36 cellular contexts compared by ENCODE assay signal in the genomic region with DNA sequence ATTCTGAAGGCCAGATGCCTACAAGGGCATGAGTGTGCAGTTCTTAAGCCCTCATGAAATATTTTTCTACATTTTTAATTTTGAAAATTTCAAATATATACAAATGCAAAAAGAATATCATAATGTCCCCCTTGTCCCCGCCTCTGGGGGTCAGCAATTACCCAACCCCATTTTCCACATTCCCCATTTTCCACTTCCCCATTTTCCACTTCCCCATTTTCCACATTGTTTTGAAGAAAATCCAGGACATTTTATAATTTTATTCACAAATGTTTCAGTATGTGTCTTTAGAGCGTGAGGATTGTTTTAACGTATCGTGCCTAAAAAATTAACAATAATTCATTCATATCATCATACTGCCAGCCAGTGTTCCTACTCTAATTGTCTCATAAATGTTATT.
"Had no signal": no experiment of that assay in that cellular context is flagged by ENCODE, and none has a peak within 500 bp of the region (broad histone marks: within the 10 kb centered on the region; RNA-seq: fewer than 3 reads in every experiment).

No MANE protein-coding gene starts in this region.

- H3K27ac Mint-ChIP-seq: activated CD4-positive, alpha-beta memory T cell treated with anti-CD3 and anti-CD28 coated beads for 36 hours; activated CD4-positive, alpha-beta T cell treated with anti-CD3 and anti-CD28 coated beads, Interleukin-2, amount 10 ng/mL, durations not matched to agents 24 days and 14 days; activated CD8-positive, alpha-beta T cell treated with anti-CD3 and anti-CD28 coated beads for 36 hours; activated naive CD4-positive, alpha-beta T cell treated with anti-CD3 and anti-CD28 coated beads for 36 hours; activated naive CD4-positive, alpha-beta T cell treated with anti-CD3 and anti-CD28 coated beads, Interleukin-2, amount 50 U/mL, for 72 hours; activated naive CD8-positive, alpha-beta T cell treated with anti-CD3 and anti-CD28 coated beads for 36 hours; activated T-cell treated with anti-CD3 and anti-CD28 coated beads, Interleukin-2, amount 50 U/mL, for 72 hours; activated T-helper 1 cell treated with anti-CD3 and anti-CD28 coated beads, Interleukin-12 subunit alpha, Interleukin-12 subunit beta, Interleukin-2, Interleukin-4 antibody, amounts not matched to agents 30 ng/mL and 10 ng/mL and 1 ng/mL, durations not matched to agents 14 hours and 24 hours and 36 hours; activated T-helper 17 cell treated with anti-CD3 and anti-CD28 coated beads, Interleukin-2, amount 50 U/mL, for 72 hours; T-helper 1 cell treated with Interleukin-12 subunit alpha and Interleukin-12 subunit beta and Interleukin-4 antibody, amounts not matched to agents 30 μg/mL and 1 μg/mL, for 36 hours; T-helper 2 cell treated with Interferon-gamma antibody and Interleukin-4, amounts not matched to agents 5 μg/mL and 100 μg/mL, for 36 hours; WTC11 had no signal

- DNase-seq: activated CD4-positive, alpha-beta memory T cell treated with anti-CD3 and anti-CD28 coated beads for 36 hours; activated CD4-positive, alpha-beta T cell treated with anti-CD3 and anti-CD28 coated beads for 4 hours; activated CD4-positive, alpha-beta T cell treated with anti-CD3 and anti-CD28 coated beads, Interleukin-2, amount 10 ng/mL, durations not matched to agents 24 days and 14 days; activated CD4-positive, alpha-beta T cell treated with anti-CD3 and anti-CD28 coated beads, Interleukin-2, amount 50 U/mL, for 1 hour; activated CD4-positive, alpha-beta T cell treated with anti-CD3 and anti-CD28 coated beads, Interleukin-2, amount 50 U/mL, for 4 hours; activated CD4-positive, CD25-positive, alpha-beta regulatory T cell treated with anti-CD3 and anti-CD28 coated beads, Interleukin-2, amount 50 U/mL, for 72 hours; activated CD8-positive, alpha-beta memory T cell treated with anti-CD3 and anti-CD28 coated beads, Interleukin-2, amount 50 U/mL, for 4 hours; activated CD8-positive, alpha-beta T cell treated with anti-CD3 and anti-CD28 coated beads for 36 hours; activated effector memory CD4-positive, alpha-beta T cell treated with anti-CD3 and anti-CD28 coated beads, Interleukin-2, amount 50 U/mL, for 16 hours; activated gamma-delta T cell treated with Interleukin-2 at 50 U/mL for 16 hours; activated naive CD4-positive, alpha-beta T cell; activated naive CD4-positive, alpha-beta T cell treated with anti-CD3 and anti-CD28 coated beads for 36 hours; activated naive CD4-positive, alpha-beta T cell treated with anti-CD3 and anti-CD28 coated beads, Interleukin-2, amount 50 U/mL, for 16 hours; activated naive CD8-positive, alpha-beta T cell treated with anti-CD3 and anti-CD28 coated beads for 36 hours; activated T-cell treated with anti-CD3 and anti-CD28 coated beads for 4 hours; activated T-cell treated with anti-CD3 and anti-CD28 coated beads, Interleukin-2, amount 50 U/mL, for 1 hour; activated T-cell treated with anti-CD3 and anti-CD28 coated beads, Interleukin-2, amount 50 U/mL, for 4 hours; activated T-cell treated with anti-CD3 and anti-CD28 coated beads, Interleukin-2, amount 50 U/mL, for 72 hours; adrenal gland; amniotic stem cell; aorta; body of pancreas; brain microvascular endothelial cell; central memory CD4-positive, alpha-beta T cell; T-helper 1 cell; T-helper 2 cell; T-helper 9 cell; WERI-Rb-1 had no signal

- H3K27ac ChIP-seq: adrenal gland, body of pancreas, brain microvascular endothelial cell, breast epithelium, WERI-Rb-1 had no signal

- ATAC-seq: activated CD8-positive, alpha-beta T cell treated with anti-CD3 and anti-CD28 coated beads for 36 hours; activated naive CD4-positive, alpha-beta T cell treated with anti-CD3 and anti-CD28 coated beads, Interleukin-2, amount 50 U/mL, for 72 hours; activated T-cell treated with anti-CD3 and anti-CD28 coated beads, Interleukin-2, amount 50 U/mL, for 4 hours; activated T-cell treated with anti-CD3 and anti-CD28 coated beads, Interleukin-2, amount 50 U/mL, for 72 hours; activated T-helper 17 cell treated with anti-CD3 and anti-CD28 coated beads, Interleukin-2, amount 50 U/mL, for 72 hours; body of pancreas; WTC11 had no signal

- H3K4me3 Mint-ChIP-seq: activated CD4-positive, alpha-beta memory T cell treated with anti-CD3 and anti-CD28 coated beads for 36 hours; activated CD4-positive, alpha-beta T cell treated with anti-CD3 and anti-CD28 coated beads, Interleukin-2, amount 10 ng/mL, durations not matched to agents 24 days and 14 days; activated CD8-positive, alpha-beta T cell treated with anti-CD3 and anti-CD28 coated beads for 36 hours; activated naive CD4-positive, alpha-beta T cell treated with anti-CD3 and anti-CD28 coated beads for 36 hours; activated naive CD8-positive, alpha-beta T cell treated with anti-CD3 and anti-CD28 coated beads for 36 hours; activated T-cell treated with anti-CD3 and anti-CD28 coated beads, Interleukin-2, amount 50 U/mL, for 4 hours; activated T-cell treated with anti-CD3 and anti-CD28 coated beads, Interleukin-2, amount 50 U/mL, for 72 hours; activated T-helper 1 cell treated with anti-CD3 and anti-CD28 coated beads, Interleukin-12 subunit alpha, Interleukin-12 subunit beta, Interleukin-2, Interleukin-4 antibody, amounts not matched to agents 30 ng/mL and 10 ng/mL and 1 ng/mL, durations not matched to agents 14 hours and 24 hours and 36 hours; activated T-helper 17 cell treated with anti-CD3 and anti-CD28 coated beads, Interleukin-2, amount 50 U/mL, for 72 hours; T-helper 1 cell treated with Interleukin-12 subunit alpha and Interleukin-12 subunit beta and Interleukin-4 antibody, amounts not matched to agents 30 μg/mL and 1 μg/mL, for 36 hours; T-helper 2 cell treated with Interferon-gamma antibody and Interleukin-4, amounts not matched to agents 5 μg/mL and 100 μg/mL, for 36 hours; WTC11 had no signal

- H3K4me3 ChIP-seq: adrenal gland, body of pancreas, breast epithelium had no signal

- FAIRE-seq: astrocyte had no signal

- H3K9me3 ChIP-seq: adrenal gland had no signal

- H3K36me3 Mint-ChIP-seq: activated CD4-positive, alpha-beta memory T cell treated with anti-CD3 and anti-CD28 coated beads for 36 hours; activated naive CD8-positive, alpha-beta T cell treated with anti-CD3 and anti-CD28 coated beads for 36 hours had no signal

- H3K4me1 ChIP-seq: adrenal gland, body of pancreas, breast epithelium had no signal

- H3K27me3 Mint-ChIP-seq: activated CD4-positive, alpha-beta memory T cell treated with anti-CD3 and anti-CD28 coated beads for 36 hours; activated CD4-positive, alpha-beta T cell treated with anti-CD3 and anti-CD28 coated beads, Interleukin-2, amount 10 ng/mL, durations not matched to agents 24 days and 14 days; activated T-helper 17 cell treated with anti-CD3 and anti-CD28 coated beads, Interleukin-2, amount 50 U/mL, for 72 hours had no signal

- H3K4me1 Mint-ChIP-seq: activated CD4-positive, alpha-beta T cell treated with anti-CD3 and anti-CD28 coated beads, Interleukin-2, amount 10 ng/mL, durations not matched to agents 24 days and 14 days; activated naive CD8-positive, alpha-beta T cell treated with anti-CD3 and anti-CD28 coated beads for 36 hours; activated T-helper 17 cell treated with anti-CD3 and anti-CD28 coated beads, Interleukin-2, amount 50 U/mL, for 72 hours; WTC11 had no signal

- H3K27me3 ChIP-seq: adrenal gland, body of pancreas, brain microvascular endothelial cell, breast epithelium had no signal

- H3K36me3 ChIP-seq: adrenal gland, brain microvascular endothelial cell, breast epithelium, WERI-Rb-1 had no signal
